12 cellular contexts compared by ENCODE assay signal in the genomic region with DNA sequence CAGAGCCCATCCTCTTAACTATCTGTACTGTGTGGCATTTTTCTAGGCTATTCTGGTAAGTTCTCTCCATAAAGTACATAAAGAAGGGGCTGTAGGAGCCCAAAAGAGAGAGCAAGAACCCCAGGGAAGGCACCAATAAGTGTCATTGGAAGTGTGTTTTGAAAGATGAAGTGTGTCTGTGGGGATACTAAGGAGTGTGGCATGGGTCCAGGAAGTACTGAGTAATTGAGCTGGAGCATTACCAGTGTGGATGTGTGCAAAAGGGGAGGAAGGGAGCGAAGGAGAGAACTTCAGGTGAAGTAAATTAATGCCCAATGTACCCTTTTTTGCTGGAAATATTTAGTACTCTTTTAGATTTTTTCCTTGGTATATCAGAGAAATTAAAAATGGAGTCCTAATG.
DNase-seq lines count a peak whose midpoint lies in the region; ATAC-seq and TF ChIP-seq lines count a peak whose summit lies in the region.
"Had no signal": no experiment of that assay in that cellular context is flagged by ENCODE, and none has a peak within 500 bp of the region (broad histone marks: within the 10 kb centered on the region; RNA-seq: fewer than 3 reads in every experiment).

No MANE protein-coding gene starts in this region.

- H3K27me3 ChIP-seq in SJSA1 (replicated peaks) (no peaks in the 10 kb centered on the region), PC-9 (ENCODE audit: insufficient read depth, low read depth) (no peaks in the 10 kb centered on the region)

- peak overlapping the region; percentile 87 for H3K27ac ChIP-seq in SJSA1
- no peak overlapping the region for H3K27ac ChIP-seq in PC-9
- H3K27ac ChIP-seq: KMS-11 had no signal

- DNase-seq in NCI-H2029 treated with DMSO at 0.1 percent for 48 hours (lab: John Stamatoyannopoulos, UW) = peak; percentile 20
- DNase-seq in NCI-H2029 (lab: John Stamatoyannopoulos, UW) = no peak
- no peak for DNase-seq in SJSA1 (ENCODE audit: low read depth in 1 of 2, low spot score in 2 of 2)
- peak; percentile 50 for DNase-seq in fibroblast of gingiva (ENCODE audit: low read depth)
- DNase-seq in sciatic nerve (ENCODE audit: low spot score) = no peak
- DNase-seq in PC-9 = no peak
- no peak for DNase-seq in SIG-M5 treated with dmso at 0.1 percent for 504 hours (lab: John Stamatoyannopoulos, UW; ENCODE audit: unreplicated experiment)
- no peak for DNase-seq in stimulated activated CD4-positive, alpha-beta T cell treated with anti-CD3 and anti-CD28 coated beads, Interleukin-2, amount 100 ng/mL, for 48 hours
- DNase-seq: effector CD4-positive, alpha-beta T cell; midbrain had no signal

- H3K9me3 ChIP-seq in SJSA1 (replicated peaks) = no peaks in the 10 kb centered on the region
- no peaks in the 10 kb centered on the region for H3K9me3 ChIP-seq in PC-9 (ENCODE audit: insufficient read depth, low read depth)

- no peak for TF ChIP-seq CTCF in PC-9 (conservative IDR thresholded peaks at IDR 0.05)

- no peaks in the 10 kb centered on the region for H4K20me1 ChIP-seq in PC-9 (ENCODE audit: insufficient read depth)

- POLR2A ChIA-PET in PC-9 (lab: Charles Lee; ENCODE audit: unreplicated experiment) = interaction anchor here (0.6 kb wide), 2 partner anchors 18 to 1648 kb away, joined by 3 read pairs; no protein-coding TSS in a partner anchor

- H3F3A ChIP-seq in PC-9 (ENCODE audit: insufficient read depth, low read depth) = peaks cover 26% of the 10 kb centered on the region

- no peak overlapping the region for H3K4me2 ChIP-seq in PC-9

- no TSS peak for BruUV-seq in PC-9 (replicated peaks; lab: Mats Ljungman, UMichigan)

- no peaks in the 10 kb centered on the region for H3K36me3 ChIP-seq in SJSA1
- H3K36me3 ChIP-seq in PC-9 (ENCODE audit: low read depth) = peaks cover 20% of the 10 kb centered on the region; the same call in 1 of the 2 replicates
- H3K36me3 ChIP-seq: HAP-1 had no signal

- intact Hi-C loops in sciatic nerve (cut with DNase I) (no loop called here), PC-9 (cut with micrococcal nuclease; ENCODE audit: unreplicated experiment) (no loop called here)

- no peaks in the 10 kb centered on the region for H3K9me2 ChIP-seq in PC-9 (ENCODE audit: insufficient read depth)

- H3K79me2 ChIP-seq in PC-9 (ENCODE audit: low read depth) = no peaks in the 10 kb centered on the region; the same call in 1 of the 2 replicates

- H3K4me1 ChIP-seq in SJSA1 (replicated peaks) (peaks cover 75% of the 10 kb centered on the region), PC-9 (replicated peaks; ENCODE audit: insufficient read depth) (peaks cover 23% of the 10 kb centered on the region)

- CTCF ChIA-PET in PC-9 (lab: Charles Lee) = no interaction called here

- H3K4me3 ChIP-seq in SJSA1 = no peak overlapping the region
- no peak overlapping the region for H3K4me3 ChIP-seq in PC-9
- H3K4me3 ChIP-seq: HAP-1 had no signal

- H2AFZ ChIP-seq in PC-9 = no peak overlapping the region

- ATAC-seq in sciatic nerve = peak; percentile 71

Comparison
In these comparisons a context has a peak if more than half of its experiments do, and no peak if none do; other contexts are left out.
1. DNase-seq: peak in NCI-H2029 treated with DMSO at 0.1 percent for 48 hours (single experiment) and fibroblast of gingiva (single experiment); none in NCI-H2029 (single experiment), SJSA1 (0 of 2), sciatic nerve (single experiment), PC-9 (0 of 2), SIG-M5 treated with dmso at 0.1 percent for 504 hours (single experiment) and stimulated activated CD4-positive, alpha-beta T cell treated with anti-CD3 and anti-CD28 coated beads, Interleukin-2, amount 100 ng/mL, for 48 hours (0 of 2).